Comparison of ENCODE assay signal across 8 cellular contexts in genomic region chr3:161914703-161915102, GRCh38.
DNase-seq lines count a peak whose midpoint lies in the region; ATAC-seq, FAIRE-seq and TF ChIP-seq lines count a peak whose summit lies in the region.

No MANE protein-coding gene starts in this region.

- no peak for ATAC-seq in activated CD8-positive, alpha-beta T cell treated with anti-CD3 and anti-CD28 coated beads for 36 hours
- no peak for ATAC-seq in GM19463 (IDR thresholded peaks at IDR 0.05; ENCODE audit: unreplicated experiment)
- no peak for ATAC-seq in GM21526 (IDR thresholded peaks at IDR 0.05; ENCODE audit: low FRiP score, unreplicated experiment)
- ATAC-seq in GM18873 (IDR thresholded peaks at IDR 0.05; ENCODE audit: low FRiP score, unreplicated experiment) = no peak

- WGBS in mesendoderm (ENCODE audit: extremely low coverage, insufficient coverage, low lambda C conversion rate) = no CpG with 5 or more reads among the region's 8 CpGs

- H3K36me3 Mint-ChIP-seq in activated CD8-positive, alpha-beta T cell treated with anti-CD3 and anti-CD28 coated beads for 36 hours (ENCODE audit: low read depth) = no peaks in the 10 kb centered on the region

- H3K27ac Mint-ChIP-seq in activated CD8-positive, alpha-beta T cell treated with anti-CD3 and anti-CD28 coated beads for 36 hours = no peak overlapping the region

- FAIRE-seq in D721Med (lab: Jason Lieb, UNC) = peak; percentile 69

- H3K56ac ChIP-seq in mesendoderm (ENCODE audit: low read length) = no peak overlapping the region

- H3K9ac ChIP-seq in mesendoderm (ENCODE audit: low read length) = no peak overlapping the region

- DNase-seq in D721Med (ENCODE audit: insufficient read length, low spot score) = no peak
- DNase-seq in NCI-H345 treated with DMSO at 0.1 percent for 48 hours (lab: John Stamatoyannopoulos, UW; ENCODE audit: unreplicated experiment) = peak; percentile 32
- DNase-seq in cerebellar cortex (ENCODE audit: low spot score) = peak; percentile 23
- DNase-seq in mesendoderm = peak; percentile 71
- DNase-seq in activated CD8-positive, alpha-beta T cell treated with anti-CD3 and anti-CD28 coated beads for 36 hours = no peak

- no peak overlapping the region for H3K18ac ChIP-seq in mesendoderm (ENCODE audit: low read length)

- no peaks in the 10 kb centered on the region for H3K27me3 Mint-ChIP-seq in activated CD8-positive, alpha-beta T cell treated with anti-CD3 and anti-CD28 coated beads for 36 hours

- H3K4me3 ChIP-seq in mesendoderm (ENCODE audit: low read length) = no peak overlapping the region

- no peaks in the 10 kb centered on the region for H3K4me1 Mint-ChIP-seq in activated CD8-positive, alpha-beta T cell treated with anti-CD3 and anti-CD28 coated beads for 36 hours (ENCODE audit: low read depth)

- POLR2A ChIA-PET in activated CD8-positive, alpha-beta T cell treated with anti-CD3 and anti-CD28 coated beads for 36 hours (lab: Charles Lee) = no interaction called here

- no peak overlapping the region for H2AK5ac ChIP-seq in mesendoderm (ENCODE audit: low read length)

- H4K5ac ChIP-seq in mesendoderm (ENCODE audit: low read length) = no peak overlapping the region

- H3K27me3 ChIP-seq in mesendoderm (ENCODE audit: insufficient read depth, low read length, poor library complexity) = no peaks in the 10 kb centered on the region

- no peak overlapping the region for H2BK5ac ChIP-seq in mesendoderm (ENCODE audit: low read length)

- no peaks in the 10 kb centered on the region for H3K79me2 ChIP-seq in mesendoderm (ENCODE audit: control insufficient read depth, insufficient read depth, low read length)

- H3K4ac ChIP-seq in mesendoderm (ENCODE audit: low read depth, low read length) = no peak overlapping the region

- H3K4me2 ChIP-seq in mesendoderm (ENCODE audit: low read length) = no peak overlapping the region

- CTCF ChIA-PET in activated CD8-positive, alpha-beta T cell treated with anti-CD3 and anti-CD28 coated beads for 36 hours (lab: Charles Lee) = no interaction called here

- no peak overlapping the region for H3K27ac ChIP-seq in mesendoderm (ENCODE audit: low read depth, low read length)

- H3K36me3 ChIP-seq in mesendoderm (ENCODE audit: control insufficient read depth, insufficient read depth, low read length) = no peaks in the 10 kb centered on the region

- H3K23ac ChIP-seq in mesendoderm (ENCODE audit: low read length) = no peak overlapping the region

- peaks cover 4% of the 10 kb centered on the region for H3K9me3 Mint-ChIP-seq in activated CD8-positive, alpha-beta T cell treated with anti-CD3 and anti-CD28 coated beads for 36 hours

- TF ChIP-seq CTCF in D721Med (IDR thresholded peaks at IDR 0.05; ENCODE audit: insufficient read depth, missing control alignments) = peak; percentile 61
- TF ChIP-seq CTCF in activated CD8-positive, alpha-beta T cell treated with anti-CD3 and anti-CD28 coated beads for 36 hours (IDR thresholded peaks at IDR 0.05) = no peak

- intact Hi-C loops in activated CD8-positive, alpha-beta T cell treated with anti-CD3 and anti-CD28 coated beads for 36 hours (cut with micrococcal nuclease) = no loop called here

- no peak overlapping the region for H2BK120ac ChIP-seq in mesendoderm (ENCODE audit: low read depth, low read length)

- no peaks in the 10 kb centered on the region for H3K4me1 ChIP-seq in mesendoderm (ENCODE audit: control insufficient read depth, low read depth, low read length)

- H2BK15ac ChIP-seq in mesendoderm (replicated peaks; ENCODE audit: low read depth) = no peak overlapping the region

- no peaks in the 10 kb centered on the region for H3K79me1 ChIP-seq in mesendoderm (ENCODE audit: low read length)

- no peak overlapping the region for H3K4me3 Mint-ChIP-seq in activated CD8-positive, alpha-beta T cell treated with anti-CD3 and anti-CD28 coated beads for 36 hours

- no peak overlapping the region for H4K8ac ChIP-seq in mesendoderm (ENCODE audit: low read depth, low read length)

Comparison
In these comparisons a context has a peak if more than half of its experiments do, and no peak if none do; other contexts are left out.
1. DNase-seq: peak in NCI-H345 treated with DMSO at 0.1 percent for 48 hours (single experiment), cerebellar cortex (single experiment) and mesendoderm (single experiment); none in D721Med (single experiment) and activated CD8-positive, alpha-beta T cell treated with anti-CD3 and anti-CD28 coated beads for 36 hours (single experiment).